In the genomic region with DNA sequence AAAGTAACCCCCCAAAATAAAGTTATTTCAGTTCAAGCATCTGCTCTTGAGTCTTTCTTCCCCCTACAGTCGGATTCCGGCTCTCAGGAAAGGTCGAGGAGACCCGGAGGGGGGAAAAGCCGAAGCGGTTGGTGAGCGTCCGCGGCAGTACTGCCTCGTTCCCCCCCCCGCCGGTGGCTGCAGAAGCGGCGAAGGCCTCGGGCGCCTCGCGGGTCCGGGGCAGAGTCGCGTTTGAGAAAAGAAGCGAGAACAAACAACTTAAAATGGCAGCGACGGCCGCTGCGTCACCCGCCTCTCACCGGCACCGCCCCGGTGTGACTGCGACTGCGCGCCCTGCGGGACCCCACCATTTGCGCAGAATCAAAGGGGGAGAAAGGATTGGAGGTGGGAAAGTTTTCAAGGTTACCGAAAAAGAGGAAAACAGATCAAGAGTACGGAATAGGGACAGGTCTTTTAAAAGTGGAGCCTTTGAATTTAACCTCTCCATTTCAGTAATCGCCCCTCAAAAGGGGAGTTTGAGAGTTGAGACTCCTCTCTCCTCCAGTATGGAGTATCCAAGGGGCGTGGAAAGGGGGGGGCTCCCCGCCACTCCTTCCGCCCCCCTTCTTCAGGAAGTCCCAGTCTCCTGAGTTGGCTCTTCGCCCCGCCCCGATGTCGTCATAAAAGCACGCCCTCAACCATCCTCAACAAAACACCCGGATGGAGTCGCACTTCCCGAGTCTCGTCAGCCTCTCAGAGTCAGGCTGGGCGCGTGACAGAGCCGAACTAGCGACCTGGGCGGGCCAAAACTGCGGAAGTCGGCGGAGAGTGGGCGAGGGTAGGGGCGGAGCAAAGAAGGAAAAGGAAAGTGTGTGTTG, we compare ENCODE assay signal across 8 cellular contexts. TPM values are rescaled to one million over a fixed set of nuclear protein-coding genes. Genes with fewer than 3 reads are reported as not detected.
DNase-seq lines count a peak whose midpoint lies in the region; ATAC-seq and TF ChIP-seq lines count a peak whose summit lies in the region.

No MANE protein-coding gene starts in this region.

- intact Hi-C loops in spleen (cut with DNase I; ENCODE audit: low total_unique reads) = loop anchor here (10.0 kb wide), 1 partner anchor 54 kb away; the partner anchor contains the start of gene GMNN

- peak in 3 of 11 experiments; percentile 5 to 29 (median 26) for TF ChIP-seq CTCF in spleen (IDR thresholded peaks at IDR 0.05 in 8 of 11, conservative IDR thresholded peaks at IDR 0.05 in 3 of 11)

- peaks cover 21 to 48% (median 44%) of the 10 kb centered on the region in 6 donors for H3K4me1 ChIP-seq in spleen

- WGBS in spleen, 5 donors = 0 to 1% (median 0%) methylated on average over 59 to 60 of the region's 60 CpGs

- H3K9me3 ChIP-seq in spleen = no peaks in the 10 kb centered on the region

- H3K27me3 ChIP-seq in spleen (replicated peaks in 1 of 7) = no peaks in the 10 kb centered on the region

- H3K27ac ChIP-seq in spleen = peak overlapping the region; percentile 98 to 100 (median 100)

- ATAC-seq in GM19043 (IDR thresholded peaks at IDR 0.05; ENCODE audit: low read depth, unreplicated experiment) (peak; percentile 87), HG03354 (IDR thresholded peaks at IDR 0.05; ENCODE audit: poor library complexity, severe bottlenecking, unreplicated experiment) (peak; percentile 88)
- peak; percentile 88 to 90 for ATAC-seq in activated CD4-positive, CD25-positive, alpha-beta regulatory T cell treated with anti-CD3 and anti-CD28 coated beads, Interleukin-2, amount 50 U/mL, for 24 hours

- DNase-seq in AG20443 (ENCODE audit: low spot score) (peak; percentile 98), NCI-H446 (lab: John Stamatoyannopoulos, UW) (peak; percentile 99), cerebellar cortex (ENCODE audit: low spot score) (peak; percentile 100), iris pigment epithelial cell (ENCODE audit: low read depth) (peak; percentile 100), spleen (peak; percentile 100)

- H3K36me3 ChIP-seq in spleen = peaks cover 0 to 30% (median 11%) of the 10 kb centered on the region in 6 donors

- H3K4me3 ChIP-seq in spleen = peak overlapping the region; percentile 56 to 83 (median 70)

- TF ChIP-seq POLR2A in spleen (IDR thresholded peaks at IDR 0.05) = peak; percentile 96 to 99 (median 98)

RNA-seq across cellular contexts. Expression of gene C6orf62, which starts 1.9 kb away (rescaled TPM):
- 100 to 1,000 TPM; 129 to 193 (median 146) TPM for total RNA-seq in spleen
- polyA plus RNA-seq in spleen = 10 to 100 TPM; 75.5 to 87.3 (median 78.6) TPM

RNA-seq across cellular contexts. Expression of gene GMNN, which starts 53.9 kb away (rescaled TPM):
- 10 to 100 TPM; 11.1 to 32.3 (median 16.7) TPM for total RNA-seq in spleen
- polyA plus RNA-seq in spleen = 10 to 100 TPM; 12.4 to 17.3 (median 13.9) TPM

RNA-seq across cellular contexts. Expression of gene ACOT13, which starts 54.0 kb away (rescaled TPM):
- 10 to 100 TPM in 4 of 7 donors, 1 to 10 TPM in 3; 3.5 to 14.2 (median 11.4) TPM for total RNA-seq in spleen
- polyA plus RNA-seq in spleen = 10 to 100 TPM; 12.2 to 18.6 (median 14.2) TPM

RNA-seq across cellular contexts. Expression of gene TDP2, which starts 54.1 kb away (rescaled TPM):
- total RNA-seq in spleen = 10 to 100 TPM; 42.9 to 61.7 (median 46.7) TPM
- 10 to 100 TPM; 36.0 to 43.7 (median 38.4) TPM for polyA plus RNA-seq in spleen

Comparison
In these comparisons a context has a peak if more than half of its experiments do, and no peak if none do; other contexts are left out.
1. Peak in every context shown above with its lines: DNase-seq, ATAC-seq, H3K4me3 ChIP-seq and H3K27ac ChIP-seq.